In genomic region chr3:37054370-37054769, GRCh38 we compare ENCODE assay signal across 8 cellular contexts.
A peak's percentile ranks its signal among the peaks of the same experiment; 100 is the strongest.
DNase-seq lines count a peak whose midpoint lies in the region; ATAC-seq and TF ChIP-seq lines count a peak whose summit lies in the region.

No MANE protein-coding gene starts in this region.

- H3K4me1 Mint-ChIP-seq in CD8-positive, alpha-beta T cell (ENCODE audit: low read depth), result no peaks in the 10 kb centered on the region
- peaks cover 6% of the 10 kb centered on the region for H3K4me1 Mint-ChIP-seq in T-helper 17 cell

- DNase-seq in CD8-positive, alpha-beta T cell, result no peak
- DNase-seq in brain microvascular endothelial cell (peak; percentile 37), psoas muscle (no peak), SHP77 (lab: John Stamatoyannopoulos, UW) (no peak), HT-29 (ENCODE audit: low spot score) (no peak), T-helper 17 cell (no peak)

- no peaks in the 10 kb centered on the region for H3K27me3 ChIP-seq in CD8-positive, alpha-beta T cell (ENCODE audit: insufficient read depth, low read length)
- H3K27me3 ChIP-seq in brain microvascular endothelial cell (replicated peaks), result no peaks in the 10 kb centered on the region
- H3K27me3 ChIP-seq in psoas muscle (ENCODE audit: insufficient read depth in 3 of 3, low read length in 2 of 3), result no peaks in the 10 kb centered on the region

- H3K27me3 Mint-ChIP-seq in CD8-positive, alpha-beta T cell (ENCODE audit: low read depth), result no peaks in the 10 kb centered on the region
- no peaks in the 10 kb centered on the region for H3K27me3 Mint-ChIP-seq in T-helper 17 cell

- intact Hi-C loops in CD8-positive, alpha-beta T cell (cut with DNase I, micrococcal nuclease), result no loop called here
- intact Hi-C loops in psoas muscle (cut with DNase I), result no loop called here

- no peak for ATAC-seq in CD8-positive, alpha-beta T cell
- peak; percentile 65 for ATAC-seq in GM21360 (IDR thresholded peaks at IDR 0.05; ENCODE audit: unreplicated experiment)
- ATAC-seq in HG03565 (IDR thresholded peaks at IDR 0.05; ENCODE audit: unreplicated experiment), result peak; percentile 91
- peak; percentile 88 to 94 (median 90) for ATAC-seq in psoas muscle
- ATAC-seq in T-helper 17 cell, result no peak

- POLR2A ChIA-PET in CD8-positive, alpha-beta T cell (lab: Charles Lee), result no interaction called here

- in situ Hi-C loops in brain microvascular endothelial cell (cut with HindIII; ENCODE audit: low pct_ligation_motif_present, low sequenced_read_pairs), result no loop called here

- H3K27ac Mint-ChIP-seq in CD8-positive, alpha-beta T cell, result peak overlapping the region; percentile 68
- H3K27ac Mint-ChIP-seq in T-helper 17 cell, result no peak overlapping the region

- no peaks in the 10 kb centered on the region for H3K4me1 ChIP-seq in CD8-positive, alpha-beta T cell (ENCODE audit: insufficient read depth, low read length)
- peaks cover 35% of the 10 kb centered on the region for H3K4me1 ChIP-seq in psoas muscle

- H3K27ac ChIP-seq in CD8-positive, alpha-beta T cell (ENCODE audit: low read depth, low read length), result no peak overlapping the region
- H3K27ac ChIP-seq in brain microvascular endothelial cell (peak overlapping the region; percentile 37), psoas muscle (peak overlapping the region; percentile 80)

- WGBS in psoas muscle, 3 donors, result 7 to 15% (median 11%) methylated on average over 3 of the region's 3 CpGs

- no peaks in the 10 kb centered on the region for H3K9me3 ChIP-seq in CD8-positive, alpha-beta T cell (ENCODE audit: low read length)
- H3K9me3 ChIP-seq in psoas muscle, result no peaks in the 10 kb centered on the region
- H3K9me3 ChIP-seq in T-helper 17 cell (ENCODE audit: control insufficient read depth, low read length, poor library complexity, severe bottlenecking), result no peaks in the 10 kb centered on the region

- no peak overlapping the region for H3K4me3 Mint-ChIP-seq in CD8-positive, alpha-beta T cell
- H3K4me3 Mint-ChIP-seq in T-helper 17 cell, result no peak overlapping the region

- no peaks in the 10 kb centered on the region for H3K9me3 Mint-ChIP-seq in CD8-positive, alpha-beta T cell

- H3K36me3 ChIP-seq in CD8-positive, alpha-beta T cell (ENCODE audit: insufficient read depth, low read length), result peaks cover 30% of the 10 kb centered on the region
- peaks cover 37% of the 10 kb centered on the region for H3K36me3 ChIP-seq in brain microvascular endothelial cell (replicated peaks)
- peaks cover 4 to 86% of the 10 kb centered on the region in 2 donors for H3K36me3 ChIP-seq in psoas muscle (ENCODE audit: insufficient read depth in 1 of 2, low read depth in 1 of 2)

- H3K36me3 Mint-ChIP-seq in CD8-positive, alpha-beta T cell, result peaks cover 81% of the 10 kb centered on the region
- H3K36me3 Mint-ChIP-seq in T-helper 17 cell (ENCODE audit: low read depth), result peaks cover 9% of the 10 kb centered on the region

- no peak for TF ChIP-seq CTCF in CD8-positive, alpha-beta T cell (IDR thresholded peaks at IDR 0.05)
- no peak for TF ChIP-seq CTCF in brain microvascular endothelial cell (IDR thresholded peaks at IDR 0.05; ENCODE audit: low read depth, low read length, missing control alignments)
- TF ChIP-seq CTCF in psoas muscle (IDR thresholded peaks at IDR 0.05), result no peak

- no peak overlapping the region for H3K4me3 ChIP-seq in CD8-positive, alpha-beta T cell (ENCODE audit: low read depth, low read length)
- no peak overlapping the region for H3K4me3 ChIP-seq in brain microvascular endothelial cell (ENCODE audit: low read depth, low read length)
- peak overlapping the region; percentile 3 for H3K4me3 ChIP-seq in psoas muscle

- CTCF ChIA-PET in CD8-positive, alpha-beta T cell (lab: Charles Lee), result no interaction called here

Comparison
In these comparisons a context has a peak if more than half of its experiments do, and no peak if none do; other contexts are left out.
1. ATAC-seq: peak in GM21360 (single experiment), HG03565 (single experiment) and psoas muscle (4 of 4); none in CD8-positive, alpha-beta T cell (single experiment) and T-helper 17 cell (single experiment).